Comparison of ENCODE assay signal across 1 cellular context in the genomic region with DNA sequence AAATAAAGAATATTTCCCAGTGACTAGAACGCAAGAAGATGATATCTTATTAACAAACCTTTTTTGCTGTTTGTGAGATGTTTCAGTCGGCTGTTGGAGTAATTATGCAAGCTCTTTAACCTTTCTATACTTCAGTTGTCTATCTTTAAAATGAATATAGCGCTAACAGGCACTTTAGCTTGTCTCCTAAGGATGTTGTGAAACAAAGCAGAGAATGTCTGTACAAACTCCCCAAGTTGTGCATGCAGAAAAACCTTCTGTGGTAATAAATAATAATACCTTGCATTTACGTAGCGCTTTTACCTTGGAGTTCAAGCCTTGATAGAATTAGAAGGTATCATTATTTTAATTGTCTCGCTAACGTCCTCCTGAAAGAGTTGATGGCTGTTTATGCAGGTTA.
TF ChIP-seq lines count a peak whose summit lies in the region.

No MANE protein-coding gene starts in this region.

TF ChIP-seq in GM23338, 12 proteins besides CTCF, POLR2A, EP300 and RAD21 (continued from another document):
- TF ChIP-seq ZNF462 (CRISPR knock-in tag; IDR thresholded peaks at IDR 0.05), result no peak
- no peak for TF ChIP-seq ZNF331 (CRISPR knock-in tag; IDR thresholded peaks at IDR 0.05; ENCODE audit: low read depth)
- no peak for TF ChIP-seq STAT1 (IDR thresholded peaks at IDR 0.05; ENCODE audit: unreplicated experiment)
- no peak for TF ChIP-seq POLR2AphosphoS5 (IDR thresholded peaks at IDR 0.05; ENCODE audit: low read depth)
- TF ChIP-seq, protein P1, sequence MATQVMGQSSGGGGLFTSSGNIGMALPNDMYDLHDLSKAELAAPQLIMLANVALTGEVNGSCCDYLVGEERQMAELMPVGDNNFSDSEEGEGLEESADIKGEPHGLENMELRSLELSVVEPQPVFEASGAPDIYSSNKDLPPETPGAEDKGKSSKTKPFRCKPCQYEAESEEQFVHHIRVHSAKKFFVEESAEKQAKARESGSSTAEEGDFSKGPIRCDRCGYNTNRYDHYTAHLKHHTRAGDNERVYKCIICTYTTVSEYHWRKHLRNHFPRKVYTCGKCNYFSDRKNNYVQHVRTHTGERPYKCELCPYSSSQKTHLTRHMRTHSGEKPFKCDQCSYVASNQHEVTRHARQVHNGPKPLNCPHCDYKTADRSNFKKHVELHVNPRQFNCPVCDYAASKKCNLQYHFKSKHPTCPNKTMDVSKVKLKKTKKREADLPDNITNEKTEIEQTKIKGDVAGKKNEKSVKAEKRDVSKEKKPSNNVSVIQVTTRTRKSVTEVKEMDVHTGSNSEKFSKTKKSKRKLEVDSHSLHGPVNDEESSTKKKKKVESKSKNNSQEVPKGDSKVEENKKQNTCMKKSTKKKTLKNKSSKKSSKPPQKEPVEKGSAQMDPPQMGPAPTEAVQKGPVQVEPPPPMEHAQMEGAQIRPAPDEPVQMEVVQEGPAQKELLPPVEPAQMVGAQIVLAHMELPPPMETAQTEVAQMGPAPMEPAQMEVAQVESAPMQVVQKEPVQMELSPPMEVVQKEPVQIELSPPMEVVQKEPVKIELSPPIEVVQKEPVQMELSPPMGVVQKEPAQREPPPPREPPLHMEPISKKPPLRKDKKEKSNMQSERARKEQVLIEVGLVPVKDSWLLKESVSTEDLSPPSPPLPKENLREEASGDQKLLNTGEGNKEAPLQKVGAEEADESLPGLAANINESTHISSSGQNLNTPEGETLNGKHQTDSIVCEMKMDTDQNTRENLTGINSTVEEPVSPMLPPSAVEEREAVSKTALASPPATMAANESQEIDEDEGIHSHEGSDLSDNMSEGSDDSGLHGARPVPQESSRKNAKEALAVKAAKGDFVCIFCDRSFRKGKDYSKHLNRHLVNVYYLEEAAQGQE (IDR thresholded peaks at IDR 0.05; ENCODE audit: unreplicated experiment), result no peak
- TF ChIP-seq EZH2phosphoT487 (IDR thresholded peaks at IDR 0.05; ENCODE audit: unreplicated experiment), result no peak
- no peak for TF ChIP-seq ZNF114 (CRISPR knock-in tag; IDR thresholded peaks at IDR 0.05)
- TF ChIP-seq JUNB (IDR thresholded peaks at IDR 0.05; ENCODE audit: unreplicated experiment), result no peak
- TF ChIP-seq EZH2 (IDR thresholded peaks at IDR 0.05; ENCODE audit: low read depth, unreplicated experiment), result no peak
- TF ChIP-seq ETS1 (IDR thresholded peaks at IDR 0.05), result no peak
